Comparison of ENCODE assay signal across 37 cellular contexts in genomic region chr10:91343010-91343409, GRCh38.
"Had no signal": no experiment of that assay in that cellular context is flagged by ENCODE, and none has a peak within 500 bp of the region (broad histone marks: within the 10 kb centered on the region; RNA-seq: fewer than 3 reads in every experiment).

No MANE protein-coding gene starts in this region.

- H3K27me3 Mint-ChIP-seq: activated CD4-positive, alpha-beta memory T cell treated with anti-CD3 and anti-CD28 coated beads for 36 hours; activated CD8-positive, alpha-beta T cell treated with anti-CD3 and anti-CD28 coated beads for 36 hours; activated naive CD4-positive, alpha-beta T cell treated with anti-CD3 and anti-CD28 coated beads, Interleukin-2, amount 10 ng/mL, durations not matched to agents 7 days and 5 days; activated naive CD4-positive, alpha-beta T cell treated with anti-CD3 and anti-CD28 coated beads, Interleukin-2, amount 50 U/mL, for 24 hours; activated naive CD8-positive, alpha-beta T cell; activated naive CD8-positive, alpha-beta T cell treated with anti-CD3 and anti-CD28 coated beads, Interleukin-2, amount 50 U/mL, for 24 hours; activated T-helper 17 cell treated with anti-CD3 and anti-CD28 coated beads, Interleukin-2, amount 50 U/mL, for 72 hours; brain; central memory CD8-positive, alpha-beta T cell had no signal

- H3K27ac ChIP-seq: ascending aorta, cardiac muscle cell, VCaP had no signal

- H3K27ac Mint-ChIP-seq: activated B cell treated with CpG ODN at 0.5 μM for 24 hours; activated CD4-positive, alpha-beta memory T cell treated with anti-CD3 and anti-CD28 coated beads for 36 hours; activated CD4-positive, alpha-beta T cell treated with anti-CD3 and anti-CD28 coated beads, Interleukin-2, amount 10 ng/mL, durations not matched to agents 24 days and 14 days; activated CD8-positive, alpha-beta T cell treated with anti-CD3 and anti-CD28 coated beads for 36 hours; activated naive CD4-positive, alpha-beta T cell treated with anti-CD3 and anti-CD28 coated beads, Interleukin-2, amount 10 ng/mL, durations not matched to agents 7 days and 5 days; activated naive CD4-positive, alpha-beta T cell treated with anti-CD3 and anti-CD28 coated beads, Interleukin-2, amount 50 U/mL, for 24 hours; activated naive CD8-positive, alpha-beta T cell; activated naive CD8-positive, alpha-beta T cell treated with anti-CD3 and anti-CD28 coated beads, Interleukin-2, amount 10 ng/mL, durations not matched to agents 7 days and 5 days; activated naive CD8-positive, alpha-beta T cell treated with anti-CD3 and anti-CD28 coated beads, Interleukin-2, amount 50 U/mL, for 24 hours; activated T-cell treated with anti-CD3 and anti-CD28 coated beads, Interleukin-2, amount 50 U/mL, for 72 hours; activated T-helper 1 cell treated with anti-CD3 and anti-CD28 coated beads, Interleukin-12 subunit alpha, Interleukin-12 subunit beta, Interleukin-2, Interleukin-4 antibody, amounts not matched to agents 30 ng/mL and 10 ng/mL and 1 ng/mL, durations not matched to agents 14 hours and 24 hours and 36 hours; activated T-helper 17 cell treated with anti-CD3 and anti-CD28 coated beads, Interleukin-2, amount 50 U/mL, for 72 hours; brain; T-helper 1 cell treated with Interleukin-12 subunit alpha and Interleukin-12 subunit beta and Interleukin-4 antibody, amounts not matched to agents 30 μg/mL and 1 μg/mL, for 36 hours; T-helper 2 cell treated with Interferon-gamma antibody and Interleukin-4, amounts not matched to agents 5 μg/mL and 100 μg/mL, for 36 hours had no signal

- ATAC-seq: activated CD8-positive, alpha-beta T cell treated with anti-CD3 and anti-CD28 coated beads for 36 hours; activated naive CD8-positive, alpha-beta T cell treated with anti-CD3 and anti-CD28 coated beads, Interleukin-2, amount 50 U/mL, for 24 hours; activated T-cell treated with anti-CD3 and anti-CD28 coated beads, Interleukin-2, amount 50 U/mL, for 4 hours; activated T-cell treated with anti-CD3 and anti-CD28 coated beads, Interleukin-2, amount 50 U/mL, for 72 hours; activated T-helper 17 cell treated with anti-CD3 and anti-CD28 coated beads, Interleukin-2, amount 50 U/mL, for 72 hours had no signal

- H3K4me1 Mint-ChIP-seq: activated B cell treated with CpG ODN at 0.5 μM for 24 hours; activated naive CD4-positive, alpha-beta T cell treated with anti-CD3 and anti-CD28 coated beads, Interleukin-2, amount 10 ng/mL, durations not matched to agents 7 days and 5 days; activated naive CD4-positive, alpha-beta T cell treated with anti-CD3 and anti-CD28 coated beads, Interleukin-2, amount 50 U/mL, for 24 hours; activated naive CD8-positive, alpha-beta T cell treated with anti-CD3 and anti-CD28 coated beads, Interleukin-2, amount 50 U/mL, for 24 hours; activated T-helper 17 cell treated with anti-CD3 and anti-CD28 coated beads, Interleukin-2, amount 50 U/mL, for 72 hours; central memory CD8-positive, alpha-beta T cell had no signal

- H3K36me3 ChIP-seq: ascending aorta, cardiac muscle cell had no signal

- DNase-seq: activated B cell treated with CpG ODN at 0.5 μM for 24 hours; activated CD4-positive, alpha-beta memory T cell treated with anti-CD3 and anti-CD28 coated beads for 36 hours; activated CD4-positive, alpha-beta T cell treated with anti-CD3 and anti-CD28 coated beads for 4 hours; activated CD4-positive, alpha-beta T cell treated with anti-CD3 and anti-CD28 coated beads, Interleukin-2, amount 10 ng/mL, durations not matched to agents 24 days and 14 days; activated CD4-positive, alpha-beta T cell treated with anti-CD3 and anti-CD28 coated beads, Interleukin-2, amount 50 U/mL, for 1 hour; activated CD4-positive, alpha-beta T cell treated with anti-CD3 and anti-CD28 coated beads, Interleukin-2, amount 50 U/mL, for 4 hours; activated CD4-positive, CD25-positive, alpha-beta regulatory T cell treated with anti-CD3 and anti-CD28 coated beads, Interleukin-2, amount 50 U/mL, for 72 hours; activated CD8-positive, alpha-beta memory T cell treated with anti-CD3 and anti-CD28 coated beads, Interleukin-2, amount 50 U/mL, for 4 hours; activated CD8-positive, alpha-beta T cell treated with anti-CD3 and anti-CD28 coated beads for 36 hours; activated effector memory CD4-positive, alpha-beta T cell treated with anti-CD3 and anti-CD28 coated beads, Interleukin-2, amount 50 U/mL, for 16 hours; activated gamma-delta T cell treated with Interleukin-2 at 50 U/mL for 16 hours; activated naive CD4-positive, alpha-beta T cell; activated naive CD4-positive, alpha-beta T cell treated with anti-CD3 and anti-CD28 coated beads, Interleukin-2, amount 10 ng/mL, durations not matched to agents 7 days and 5 days; activated naive CD8-positive, alpha-beta T cell treated with anti-CD3 and anti-CD28 coated beads, Interleukin-2, amount 10 ng/mL, durations not matched to agents 7 days and 5 days; activated naive CD8-positive, alpha-beta T cell treated with anti-CD3 and anti-CD28 coated beads, Interleukin-2, amount 50 U/mL, for 24 hours; activated T-cell treated with anti-CD3 and anti-CD28 coated beads for 4 hours; activated T-cell treated with anti-CD3 and anti-CD28 coated beads, Interleukin-2, amount 50 U/mL, for 1 hour; activated T-cell treated with anti-CD3 and anti-CD28 coated beads, Interleukin-2, amount 50 U/mL, for 4 hours; activated T-cell treated with anti-CD3 and anti-CD28 coated beads, Interleukin-2, amount 50 U/mL, for 72 hours; amygdala; anterior cingulate cortex; caudate nucleus; cerebellar nuclear complex; T-helper 1 cell; T-helper 2 cell; T-helper 9 cell had no signal

- H3K4me3 Mint-ChIP-seq: activated B cell treated with CpG ODN at 0.5 μM for 24 hours; activated CD4-positive, alpha-beta memory T cell treated with anti-CD3 and anti-CD28 coated beads for 36 hours; activated CD4-positive, alpha-beta T cell treated with anti-CD3 and anti-CD28 coated beads, Interleukin-2, amount 10 ng/mL, durations not matched to agents 24 days and 14 days; activated CD8-positive, alpha-beta T cell treated with anti-CD3 and anti-CD28 coated beads for 36 hours; activated naive CD4-positive, alpha-beta T cell treated with anti-CD3 and anti-CD28 coated beads, Interleukin-2, amount 10 ng/mL, durations not matched to agents 7 days and 5 days; activated naive CD4-positive, alpha-beta T cell treated with anti-CD3 and anti-CD28 coated beads, Interleukin-2, amount 50 U/mL, for 24 hours; activated naive CD8-positive, alpha-beta T cell; activated naive CD8-positive, alpha-beta T cell treated with anti-CD3 and anti-CD28 coated beads, Interleukin-2, amount 10 ng/mL, durations not matched to agents 7 days and 5 days; activated naive CD8-positive, alpha-beta T cell treated with anti-CD3 and anti-CD28 coated beads, Interleukin-2, amount 50 U/mL, for 24 hours; activated T-cell treated with anti-CD3 and anti-CD28 coated beads, Interleukin-2, amount 50 U/mL, for 4 hours; activated T-cell treated with anti-CD3 and anti-CD28 coated beads, Interleukin-2, amount 50 U/mL, for 72 hours; activated T-helper 1 cell treated with anti-CD3 and anti-CD28 coated beads, Interleukin-12 subunit alpha, Interleukin-12 subunit beta, Interleukin-2, Interleukin-4 antibody, amounts not matched to agents 30 ng/mL and 10 ng/mL and 1 ng/mL, durations not matched to agents 14 hours and 24 hours and 36 hours; activated T-helper 17 cell treated with anti-CD3 and anti-CD28 coated beads, Interleukin-2, amount 50 U/mL, for 72 hours; brain; central memory CD8-positive, alpha-beta T cell; T-helper 1 cell treated with Interleukin-12 subunit alpha and Interleukin-12 subunit beta and Interleukin-4 antibody, amounts not matched to agents 30 μg/mL and 1 μg/mL, for 36 hours; T-helper 2 cell treated with Interferon-gamma antibody and Interleukin-4, amounts not matched to agents 5 μg/mL and 100 μg/mL, for 36 hours had no signal

- H3K36me3 Mint-ChIP-seq: activated CD4-positive, alpha-beta memory T cell treated with anti-CD3 and anti-CD28 coated beads for 36 hours; activated naive CD4-positive, alpha-beta T cell treated with anti-CD3 and anti-CD28 coated beads, Interleukin-2, amount 10 ng/mL, durations not matched to agents 7 days and 5 days; activated naive CD4-positive, alpha-beta T cell treated with anti-CD3 and anti-CD28 coated beads, Interleukin-2, amount 50 U/mL, for 24 hours; activated naive CD8-positive, alpha-beta T cell; activated naive CD8-positive, alpha-beta T cell treated with anti-CD3 and anti-CD28 coated beads, Interleukin-2, amount 10 ng/mL, durations not matched to agents 7 days and 5 days; brain had no signal

- H3K9me3 Mint-ChIP-seq: activated B cell treated with CpG ODN at 0.5 μM for 24 hours; activated CD4-positive, alpha-beta memory T cell treated with anti-CD3 and anti-CD28 coated beads for 36 hours; activated CD4-positive, alpha-beta T cell treated with anti-CD3 and anti-CD28 coated beads, Interleukin-2, amount 10 ng/mL, durations not matched to agents 24 days and 14 days; activated CD8-positive, alpha-beta T cell treated with anti-CD3 and anti-CD28 coated beads for 36 hours; activated naive CD4-positive, alpha-beta T cell treated with anti-CD3 and anti-CD28 coated beads, Interleukin-2, amount 10 ng/mL, durations not matched to agents 7 days and 5 days; activated naive CD4-positive, alpha-beta T cell treated with anti-CD3 and anti-CD28 coated beads, Interleukin-2, amount 50 U/mL, for 24 hours; activated naive CD8-positive, alpha-beta T cell treated with anti-CD3 and anti-CD28 coated beads, Interleukin-2, amount 10 ng/mL, durations not matched to agents 7 days and 5 days; activated naive CD8-positive, alpha-beta T cell treated with anti-CD3 and anti-CD28 coated beads, Interleukin-2, amount 50 U/mL, for 24 hours; activated T-cell treated with anti-CD3 and anti-CD28 coated beads, Interleukin-2, amount 50 U/mL, for 4 hours; activated T-cell treated with anti-CD3 and anti-CD28 coated beads, Interleukin-2, amount 50 U/mL, for 72 hours; activated T-helper 1 cell treated with anti-CD3 and anti-CD28 coated beads, Interleukin-12 subunit alpha, Interleukin-12 subunit beta, Interleukin-2, Interleukin-4 antibody, amounts not matched to agents 30 ng/mL and 10 ng/mL and 1 ng/mL, durations not matched to agents 14 hours and 24 hours and 36 hours; activated T-helper 17 cell treated with anti-CD3 and anti-CD28 coated beads, Interleukin-2, amount 50 U/mL, for 72 hours; central memory CD8-positive, alpha-beta T cell; T-helper 1 cell treated with Interleukin-12 subunit alpha and Interleukin-12 subunit beta and Interleukin-4 antibody, amounts not matched to agents 30 μg/mL and 1 μg/mL, for 36 hours; T-helper 2 cell treated with Interferon-gamma antibody and Interleukin-4, amounts not matched to agents 5 μg/mL and 100 μg/mL, for 36 hours had no signal

- H3K27me3 ChIP-seq: ascending aorta had no signal

- H3K4me3 ChIP-seq: ascending aorta, cardiac muscle cell had no signal

- H3K9me3 ChIP-seq: ascending aorta had no signal

- H3K4me1 ChIP-seq: ascending aorta had no signal
